ENCODE assay signal across 18 cellular contexts in genomic region chr17:14294876-14295275, GRCh38. TPM values are rescaled to one million over a fixed set of nuclear protein-coding genes. Genes with fewer than 3 reads are reported as not detected.
DNase-seq lines count a peak whose midpoint lies in the region; ATAC-seq, FAIRE-seq and TF ChIP-seq lines count a peak whose summit lies in the region.
"Had no signal": no experiment of that assay in that cellular context is flagged by ENCODE, and none has a peak within 500 bp of the region (broad histone marks: within the 10 kb centered on the region; RNA-seq: fewer than 3 reads in every experiment).

No MANE protein-coding gene starts in this region.

- TF ChIP-seq RAD21 in liver (IDR thresholded peaks at IDR 0.05) (peak; percentile 57 to 73), HepG2 (CRISPR knock-in tag; IDR thresholded peaks at IDR 0.05) (no peak)

- intact Hi-C loops in HepG2 (cut with micrococcal nuclease; ENCODE audit: unreplicated experiment) (loop anchor here (5.0 kb wide), 2 partner anchors 88 to 228 kb away; partner anchors contain the start of gene COX10), Panc1 (cut with micrococcal nuclease; ENCODE audit: unreplicated experiment) (no loop called here)

- H2AFZ ChIP-seq in HepG2 (ENCODE audit: low read length): no peak overlapping the region

- H3K27ac ChIP-seq in liver (ENCODE audit: low read depth in 1 of 2, low read length in 2 of 2): no peak overlapping the region
- H3K27ac ChIP-seq in HepG2 (ENCODE audit: extremely low read length, insufficient read depth, low read length): no peak overlapping the region
- no peak overlapping the region for H3K27ac ChIP-seq in Panc1 (ENCODE audit: low read length)
- H3K27ac ChIP-seq: BLaER1 treated with 17β-estradiol and CSF1 and Interleukin-3, amounts not matched to agents 10 nM and 100 nM; SK-N-MC had no signal

- DNase-seq in HepG2 (ENCODE audit: low spot score) (no peak), Panc1 (ENCODE audit: low read depth, low spot score) (no peak), fibroblast of pulmonary artery (ENCODE audit: low read depth) (no peak), type B pancreatic cell (ENCODE audit: extremely low spot score, unreplicated experiment) (peak; percentile 50), SK-N-DZ (ENCODE audit: low spot score) (no peak), GM19238 (ENCODE audit: insufficient read length, low spot score) (no peak)
- DNase-seq: DMS79 treated with DMSO at 0.1 percent for 48 hours, KG1, NCI-H1105 treated with DMSO at 0.1 percent for 48 hours, NCI-H1694, NCI-H2081 treated with DMSO at 0.1 percent for 48 hours, Right ventricle myocardium superior had no signal

- peaks cover 15% of the 10 kb centered on the region for H3K4me1 Mint-ChIP-seq in type B pancreatic cell (ENCODE audit: unreplicated experiment)

- no TSS peak for BruUV-seq in HepG2 (replicated peaks; lab: Mats Ljungman, UMichigan)
- BruUV-seq in Panc1 (replicated peaks; lab: Mats Ljungman, UMichigan): no TSS peak

- TF ChIP-seq EP300 in HepG2 (IDR thresholded peaks at IDR 0.05; ENCODE audit: low read depth in 2 of 2, low read length in 2 of 2): no peak
- TF ChIP-seq EP300 in HepG2 (CRISPR knock-in tag; IDR thresholded peaks at IDR 0.05; ENCODE audit: borderline replicate concordance): no peak

- H3K27me3 ChIP-seq in liver (ENCODE audit: control insufficient read depth in 4 of 4, insufficient read depth in 4 of 4, low read length in 3 of 4): no peaks in the 10 kb centered on the region
- peaks cover 0 to 16% of the 10 kb centered on the region in 2 experiments; a peak in 3 of 5 replicates for H3K27me3 ChIP-seq in HepG2 (ENCODE audit: control insufficient read depth in 1 of 2, insufficient read depth in 2 of 2, low read length in 2 of 2)
- peaks cover 17% of the 10 kb centered on the region for H3K27me3 ChIP-seq in Panc1 (ENCODE audit: control insufficient read depth, insufficient read depth, low read length)

- no peak for TF ChIP-seq POLR2A in HepG2 (IDR thresholded peaks at IDR 0.05; ENCODE audit: insufficient read depth in 1 of 2, low read depth in 2 of 2, low read length in 2 of 2)

- H3K9ac ChIP-seq in liver (ENCODE audit: low read depth in 1 of 2, low read length in 2 of 2): no peak overlapping the region
- H3K9ac ChIP-seq in HepG2 (ENCODE audit: insufficient read depth, low read depth, low read length): no peak overlapping the region
- H3K9ac ChIP-seq: BLaER1 treated with 17β-estradiol and CSF1 and Interleukin-3, amounts not matched to agents 10 nM and 100 nM had no signal

- no peak overlapping the region for H3K4me3 Mint-ChIP-seq in type B pancreatic cell

- no peak for FAIRE-seq in HepG2 (lab: Jason Lieb, UNC)

- H3K4me3 ChIP-seq in liver (ENCODE audit: low read depth in 1 of 3, low read length in 3 of 3): no peak overlapping the region
- no peak overlapping the region for H3K4me3 ChIP-seq in HepG2 (replicated peaks in 1 of 3; ENCODE audit: insufficient read depth in 1 of 3, low read depth in 2 of 3, low read length in 3 of 3)
- no peak overlapping the region for H3K4me3 ChIP-seq in Panc1 (ENCODE audit: low read depth in 2 of 2, low read length in 2 of 2)
- no peak overlapping the region for H3K4me3 ChIP-seq in fibroblast of pulmonary artery (replicated peaks; ENCODE audit: low read depth, low read length)
- H3K4me3 ChIP-seq: BLaER1 treated with 17β-estradiol and CSF1 and Interleukin-3, amounts not matched to agents 10 nM and 100 nM; SK-N-MC had no signal

- H3K9me3 Mint-ChIP-seq in type B pancreatic cell: no peaks in the 10 kb centered on the region

- ATAC-seq in HepG2 (no peak), Panc1 (no peak)

- H3K27ac Mint-ChIP-seq in type B pancreatic cell: no peak overlapping the region

- no peaks in the 10 kb centered on the region for H3K36me3 Mint-ChIP-seq in type B pancreatic cell

- H4K20me1 ChIP-seq in HepG2 (ENCODE audit: insufficient read depth, low read length): no peaks in the 10 kb centered on the region

- no peaks in the 10 kb centered on the region for H3K9me3 ChIP-seq in liver (ENCODE audit: control insufficient read depth in 4 of 4, low read length in 3 of 4)
- H3K9me3 ChIP-seq in HepG2 (ENCODE audit: low read length): no peaks in the 10 kb centered on the region
- no peaks in the 10 kb centered on the region for H3K9me3 ChIP-seq in Panc1 (ENCODE audit: control insufficient read depth, insufficient read depth, low read depth, low read length)

- POLR2A ChIA-PET in HepG2 (lab: Yijun Ruan, JAX): no interaction called here
- POLR2A ChIA-PET in Panc1 (lab: Charles Lee): no interaction called here

- in situ Hi-C loops in HepG2 (cut with HindIII; ENCODE audit: extremely low pct_ligation_motif_present, low pct_unique_long_range_greater_than_20kb) (loop anchor here (5.0 kb wide), 1 partner anchor 703 kb away; no protein-coding TSS in a partner anchor), Panc1 (cut with HindIII; ENCODE audit: low pct_unique_long_range_greater_than_20kb, low sequenced_read_pairs) (no loop called here)

- no peak overlapping the region for H3K4me2 ChIP-seq in HepG2 (ENCODE audit: low read depth, low read length)

- TF ChIP-seq CTCF in liver (IDR thresholded peaks at IDR 0.05; ENCODE audit: low read depth, low read length, missing input control): peak; percentile 16
- TF ChIP-seq CTCF in HepG2 (CRISPR knock-in tag; IDR thresholded peaks at IDR 0.05): no peak
- 0 out of 2 replicates have a peak, but pooled peaks have one; percentile 18 for TF ChIP-seq CTCF in Panc1 (IDR thresholded peaks at IDR 0.05)
- TF ChIP-seq CTCF in fibroblast of pulmonary artery (IDR thresholded peaks at IDR 0.05; ENCODE audit: low read length, missing control alignments): peak; percentile 5
- no peak for TF ChIP-seq CTCF in type B pancreatic cell (conservative IDR thresholded peaks at IDR 0.05)

- peaks cover 81% of the 10 kb centered on the region for H3K27me3 Mint-ChIP-seq in type B pancreatic cell

- peaks cover 7% of the 10 kb centered on the region for H3K79me2 ChIP-seq in HepG2 (ENCODE audit: insufficient read depth, low read length)

- 50% methylated on average over 20 of the region's 20 CpGs for WGBS in liver
- 83% methylated on average over 20 of the region's 20 CpGs for WGBS in HepG2 (ENCODE audit: low lambda C conversion rate)

- CTCF ChIA-PET in HepG2 (lab: Yijun Ruan, JAX; ENCODE audit: low intra/inter-chr PET ratio, low total read pairs) (no interaction called here), Panc1 (lab: Charles Lee) (no interaction called here)

- H3K36me3 ChIP-seq in liver (ENCODE audit: control insufficient read depth in 4 of 4, insufficient read depth in 3 of 4, low read depth in 1 of 4, low read length in 3 of 4) (no peaks in the 10 kb centered on the region), HepG2 (replicated peaks in 1 of 2; ENCODE audit: control insufficient read depth in 1 of 2, insufficient read depth in 2 of 2, low read length in 2 of 2) (no peaks in the 10 kb centered on the region), Panc1 (ENCODE audit: control insufficient read depth, insufficient read depth, low read length) (no peaks in the 10 kb centered on the region)
- H3K36me3 ChIP-seq: BLaER1 treated with 17β-estradiol and CSF1 and Interleukin-3, amounts not matched to agents 10 nM and 100 nM had no signal

- H3K4me1 ChIP-seq in liver (ENCODE audit: control insufficient read depth in 4 of 4, insufficient read depth in 4 of 4, low read length in 3 of 4): peaks cover 0 to 24% (median 12%) of the 10 kb centered on the region in 4 donors
- peaks cover 13% of the 10 kb centered on the region for H3K4me1 ChIP-seq in HepG2 (ENCODE audit: insufficient read depth, low read length)
- H3K4me1 ChIP-seq in Panc1 (ENCODE audit: control insufficient read depth, insufficient read depth, low read length): no peaks in the 10 kb centered on the region; the same call in 1 of the 2 replicates

RNA-seq across cellular contexts. Expression of gene HS3ST3B1, which starts 6.0 kb away (rescaled TPM):
- total RNA-seq in liver (10 to 100 TPM; 26.9 to 33.5 TPM), HepG2 (2016; rRNA removed; fragmentation: Illumina TruSeq; extraction: Trizol) (35.3 and 39.5 TPM in 2 replicates), Panc1 (2021; ENCODE audit: unreplicated experiment) (0.59 TPM), type B pancreatic cell (ENCODE audit: low replicate concordance) (6.6 and 12.9 TPM in 2 replicates)
- polyA plus RNA-seq in liver (10 to 100 TPM; 11.9 to 17.8 TPM), HepG2 (2011; rRNA removed) (14.6 and 15.7 TPM in 2 replicates)
- total RNA-seq in HepG2 (2016; cell fraction: cytosol; rRNA removed; fragmentation: Illumina TruSeq; extraction: Trizol; ENCODE audit: low read depth): 5.0 and 5.5 TPM in 2 replicates
- total RNA-seq in HepG2 (2016; cell fraction: insoluble cytoplasmic fraction; rRNA removed; fragmentation: Illumina TruSeq; extraction: Trizol): 33.5 and 37.1 TPM in 2 replicates
- total RNA-seq in HepG2 (2016; cell fraction: membrane; rRNA removed; fragmentation: Illumina TruSeq; extraction: Trizol): 21.9 and 24.5 TPM in 2 replicates
- total RNA-seq in HepG2 (2016; cell fraction: nucleus; rRNA removed; fragmentation: Illumina TruSeq; extraction: Trizol): 34.7 and 37.1 TPM in 2 replicates
- 10.2 and 10.4 TPM in 2 replicates for polyA plus RNA-seq in HepG2 (2011; cell fraction: cytosol; rRNA removed)
- 16.6 and 20.5 TPM in 2 replicates for polyA plus RNA-seq in HepG2 (2011; cell fraction: nucleus; rRNA removed)
- 15.3 and 18.6 TPM in 2 replicates for polyA plus RNA-seq in HepG2 (2012)
- 1.9 and 2.3 TPM in 2 replicates for polyA plus RNA-seq in HepG2 (2016; cell fraction: cytosol; fragmentation: Illumina TruSeq; extraction: Trizol; ENCODE audit: low read depth)
- polyA plus RNA-seq in HepG2 (2016; cell fraction: insoluble cytoplasmic fraction; fragmentation: Illumina TruSeq; extraction: Trizol; ENCODE audit: low read depth): 19.7 and 21.9 TPM in 2 replicates
- polyA plus RNA-seq in HepG2 (2016; cell fraction: membrane; fragmentation: Illumina TruSeq; extraction: Trizol; ENCODE audit: low read depth): 7.2 and 7.3 TPM in 2 replicates
- polyA plus RNA-seq in HepG2 (2016; cell fraction: nucleus; fragmentation: Illumina TruSeq; extraction: Trizol; ENCODE audit: insufficient read depth, low read depth): 39.2 and 41.9 TPM in 2 replicates
- polyA minus RNA-seq in HepG2 (2011; rRNA and poly(A)+ RNA removed; ENCODE audit: low replicate concordance): 67.6 TPM in 1 of 2 replicates, not detected in the other
- 34.2 and 35.7 TPM in 2 replicates for polyA minus RNA-seq in HepG2 (2011; cell fraction: cytosol; rRNA and poly(A)+ RNA removed)
- polyA minus RNA-seq in HepG2 (2011; cell fraction: nucleus; rRNA and poly(A)+ RNA removed): 25.6 and 26.4 TPM in 2 replicates
- polyA plus RNA-seq in Panc1 (2012; ENCODE audit: insufficient read length): 0.58 TPM
- 0.18 TPM in 1 of 2 replicates, not detected in the other for polyA plus RNA-seq in SK-N-DZ (2014; cell fraction: cytosol; rRNA removed)
- 0.05 and 0.18 TPM in 2 replicates for polyA plus RNA-seq in SK-N-DZ (2014; cell fraction: nucleus; rRNA removed)

RNA-seq across cellular contexts. Expression of gene CDRT15, which starts 58.2 kb away (rescaled TPM):
- not detected for total RNA-seq in liver
- under 1 TPM in 1 of 2 donors, not detected in 1; 0.40 TPM for polyA plus RNA-seq in liver
- not detected in 2 replicates for total RNA-seq in HepG2 (2016; rRNA removed; fragmentation: Illumina TruSeq; extraction: Trizol)
- total RNA-seq in HepG2 (2016; cell fraction: cytosol; rRNA removed; fragmentation: Illumina TruSeq; extraction: Trizol; ENCODE audit: low read depth): not detected in 2 replicates
- total RNA-seq in HepG2 (2016; cell fraction: insoluble cytoplasmic fraction; rRNA removed; fragmentation: Illumina TruSeq; extraction: Trizol): not detected in 2 replicates
- total RNA-seq in HepG2 (2016; cell fraction: membrane; rRNA removed; fragmentation: Illumina TruSeq; extraction: Trizol): not detected in 2 replicates
- total RNA-seq in HepG2 (2016; cell fraction: nucleus; rRNA removed; fragmentation: Illumina TruSeq; extraction: Trizol): not detected in 2 replicates
- not detected in 2 replicates for polyA plus RNA-seq in HepG2 (2011; rRNA removed)
- not detected in 2 replicates for polyA plus RNA-seq in HepG2 (2011; cell fraction: cytosol; rRNA removed)
- polyA plus RNA-seq in HepG2 (2011; cell fraction: nucleus; rRNA removed): not detected in 2 replicates
- 0.27 TPM in 1 of 2 replicates, not detected in the other for polyA plus RNA-seq in HepG2 (2012)
- not detected in 2 replicates for polyA plus RNA-seq in HepG2 (2016; cell fraction: cytosol; fragmentation: Illumina TruSeq; extraction: Trizol; ENCODE audit: low read depth)
- polyA plus RNA-seq in HepG2 (2016; cell fraction: insoluble cytoplasmic fraction; fragmentation: Illumina TruSeq; extraction: Trizol; ENCODE audit: low read depth): not detected in 2 replicates
- not detected in 2 replicates for polyA plus RNA-seq in HepG2 (2016; cell fraction: membrane; fragmentation: Illumina TruSeq; extraction: Trizol; ENCODE audit: low read depth)
- not detected in 2 replicates for polyA plus RNA-seq in HepG2 (2016; cell fraction: nucleus; fragmentation: Illumina TruSeq; extraction: Trizol; ENCODE audit: insufficient read depth, low read depth)
- not detected in 2 replicates for polyA minus RNA-seq in HepG2 (2011; rRNA and poly(A)+ RNA removed; ENCODE audit: low replicate concordance)
- not detected in 2 replicates for polyA minus RNA-seq in HepG2 (2011; cell fraction: cytosol; rRNA and poly(A)+ RNA removed)
- polyA minus RNA-seq in HepG2 (2011; cell fraction: nucleus; rRNA and poly(A)+ RNA removed): not detected in 2 replicates
- total RNA-seq in Panc1 (2021; ENCODE audit: unreplicated experiment): not detected
- polyA plus RNA-seq in Panc1 (2012; ENCODE audit: insufficient read length): not detected
- total RNA-seq in type B pancreatic cell (ENCODE audit: low replicate concordance): not detected in 2 replicates
- not detected in 2 replicates for polyA plus RNA-seq in SK-N-DZ (2014; cell fraction: cytosol; rRNA removed)
- polyA plus RNA-seq in SK-N-DZ (2014; cell fraction: nucleus; rRNA removed): not detected in 2 replicates
- total RNA-seq: G401, NCI-H460, OCI-LY7, Right ventricle myocardium superior had no signal

Comparison
In these comparisons a context has a peak if more than half of its experiments do, and no peak if none do; other contexts are left out.
1. CTCF ChIP-seq: peak in liver (single experiment), Panc1 (single experiment) and fibroblast of pulmonary artery (single experiment); none in HepG2 (single experiment) and type B pancreatic cell (single experiment).